8 cellular contexts compared by ENCODE assay signal in genomic region chr19:7944177-7944761, GRCh38. TPM values are rescaled to one million over a fixed set of nuclear protein-coding genes. Genes with fewer than 3 reads are reported as not detected.
DNase-seq lines count a peak whose midpoint lies in the region; ATAC-seq and TF ChIP-seq lines count a peak whose summit lies in the region.

No MANE protein-coding gene starts in this region.

- DNase-seq in NCI-H510A (lab: John Stamatoyannopoulos, UW) (peak; percentile 68), dedifferentiated amniotic fluid mesenchymal stem cell (ENCODE audit: extremely low spot score) (peak; percentile 95), left lung (peak; percentile 79 to 84)
- peak; percentile 84 to 90 for DNase-seq in activated CD4-positive, alpha-beta T cell treated with anti-CD3 and anti-CD28 coated beads for 4 hours
- DNase-seq in stimulated activated CD4-positive, alpha-beta T cell treated with anti-CD3 and anti-CD28 coated beads, Interleukin-2, amount 100 ng/mL, for 48 hours, result peak; percentile 87 to 88

- H2AFZ ChIP-seq in ACC112 (ENCODE audit: low read length, unreplicated experiment), result peak overlapping the region; percentile 95

- H3K4me3 ChIP-seq in ACC112 (ENCODE audit: low read depth, low read length) (peak overlapping the region; percentile 93), left lung (peak overlapping the region; percentile 58 to 74)

- H3K27ac ChIP-seq in ACC112 (ENCODE audit: low read depth, low read length) (peak overlapping the region; percentile 73; the same call in 1 of the 2 replicates), left lung (peak overlapping the region; percentile 66 to 92)

- H3K4me1 ChIP-seq in ACC112 (ENCODE audit: control insufficient read depth, insufficient read depth, low read length, unreplicated experiment) (no peaks in the 10 kb centered on the region), left lung (peaks cover 7 to 42% of the 10 kb centered on the region in 2 donors)

- peak; percentile 27 for ATAC-seq in GM18867 (IDR thresholded peaks at IDR 0.05; ENCODE audit: unreplicated experiment)
- peak; percentile 13 for ATAC-seq in HG03457 (IDR thresholded peaks at IDR 0.05; ENCODE audit: unreplicated experiment)
- peak; percentile 78 for ATAC-seq in left lung

- intact Hi-C loops in left lung (cut with DNase I), result loop anchor here in 1 of 2 donors (10.0 kb wide), 1 partner anchor 311 kb away; no protein-coding TSS in a partner anchor

- TF ChIP-seq CTCF in left lung (IDR thresholded peaks at IDR 0.05), result peak; percentile 84 to 86

- H3K27me3 ChIP-seq in ACC112 (ENCODE audit: insufficient read depth, low read length) (no peaks in the 10 kb centered on the region), left lung (no peaks in the 10 kb centered on the region)

- H3K9me3 ChIP-seq in left lung, result no peaks in the 10 kb centered on the region

- H3K79me2 ChIP-seq in ACC112 (ENCODE audit: control insufficient read depth, insufficient read depth, low read length, unreplicated experiment), result peaks cover 27% of the 10 kb centered on the region

- H3K36me3 ChIP-seq in ACC112 (ENCODE audit: insufficient read depth, low read length) (0 out of 2 replicates have a peak, but pooled peaks cover 3% of the 10 kb centered on the region), left lung (peaks cover 0 to 19% of the 10 kb centered on the region in 2 donors)

RNA-seq across cellular contexts. Expression of gene TIMM44, which starts 0.8 kb away (rescaled TPM):
- total RNA-seq in left lung, result 10 to 100 TPM; 42.2 to 52.1 TPM

RNA-seq across cellular contexts. Expression of gene CTXN1, which starts 18.3 kb away (rescaled TPM):
- total RNA-seq in left lung, result 1 to 10 TPM; 6.5 to 8.5 TPM

RNA-seq across cellular contexts. Expression of gene SNAPC2, which starts 24.1 kb away (rescaled TPM):
- total RNA-seq in left lung, result 10 to 100 TPM; 15.2 to 20.5 TPM

RNA-seq across cellular contexts. Expression of gene TGFBR3L, which starts 29.6 kb away (rescaled TPM):
- total RNA-seq in left lung, result under 1 TPM; 0.29 to 0.55 TPM

RNA-seq across cellular contexts. Expression of gene MAP2K7, which starts 40.6 kb away (rescaled TPM):
- 10 to 100 TPM; 30.5 to 31.1 TPM for total RNA-seq in left lung

Comparison
In these comparisons a context has a peak if more than half of its experiments do, and no peak if none do; other contexts are left out.
1. Peak in every context shown above with its lines: DNase-seq, ATAC-seq, H3K4me3 ChIP-seq and H3K27ac ChIP-seq.
2. ATAC-seq: peak in every context shown above with its lines; median percentile 78 in left lung; 27 in GM18867; 13 in HG03457.